ENCODE assay signal across 13 cellular contexts in the genomic region with DNA sequence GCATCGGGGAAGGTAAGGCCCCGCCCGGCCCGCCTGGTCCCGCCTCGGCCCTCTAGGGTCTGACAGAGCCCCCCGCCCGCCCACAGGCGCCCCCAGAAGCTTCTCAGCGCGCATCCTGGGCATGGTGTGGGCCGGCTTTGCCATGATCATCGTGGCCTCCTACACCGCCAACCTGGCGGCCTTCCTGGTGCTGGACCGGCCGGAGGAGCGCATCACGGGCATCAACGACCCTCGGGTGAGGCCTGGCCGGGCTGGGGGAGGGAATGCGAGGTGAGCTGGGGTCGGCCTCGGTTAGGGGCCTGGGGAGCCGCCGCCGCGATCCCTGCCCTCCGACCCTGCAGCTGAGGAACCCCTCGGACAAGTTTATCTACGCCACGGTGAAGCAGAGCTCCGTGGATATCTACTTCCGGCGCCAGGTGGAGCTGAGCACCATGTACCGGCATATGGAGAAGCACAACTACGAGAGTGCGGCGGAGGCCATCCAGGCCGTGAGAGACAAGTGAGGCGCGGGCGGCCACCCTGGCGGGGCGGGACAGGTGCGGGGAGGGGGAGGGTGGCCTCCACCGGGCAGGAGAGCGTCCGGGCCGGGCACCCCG. TPM values are rescaled to one million over a fixed set of nuclear protein-coding genes. Genes with fewer than 3 reads are reported as not detected.
DNase-seq lines count a peak whose midpoint lies in the region; ATAC-seq and TF ChIP-seq lines count a peak whose summit lies in the region.
"Had no signal": no experiment of that assay in that cellular context is flagged by ENCODE, and none has a peak within 500 bp of the region (broad histone marks: within the 10 kb centered on the region; RNA-seq: fewer than 3 reads in every experiment).

No MANE protein-coding gene starts in this region.

- CTCF ChIA-PET in BJ (lab: Yijun Ruan, JAX), result interaction anchor here (1.0 to 1.2 kb wide), 2 partner anchors 64 to 92 kb away, joined by 3 to 4 read pairs; a partner anchor contains a TSS

- POLR2A ChIA-PET in BJ (lab: Charles Lee), result no interaction called here

- 21% methylated on average over 52 of the region's 52 CpGs for WGBS in HUES64
- WGBS in esophagus muscularis mucosa, result no CpG with 5 or more reads among the region's 52 CpGs

- TF ChIP-seq CTCF in BJ (IDR thresholded peaks at IDR 0.05; ENCODE audit: insufficient read depth, low read depth, low read length), result peak; percentile 21; the same call in 1 of the 2 replicates
- peak in 1 of 3 experiments; percentile 16 for TF ChIP-seq CTCF in esophagus muscularis mucosa (IDR thresholded peaks at IDR 0.05)
- TF ChIP-seq CTCF in mucosa of descending colon (IDR thresholded peaks at IDR 0.05), result no peak

- H3K9me3 ChIP-seq in HUES64 (ENCODE audit: insufficient read depth, low read depth, low read length), result no peaks in the 10 kb centered on the region
- H3K9me3 ChIP-seq in esophagus muscularis mucosa, result no peaks in the 10 kb centered on the region
- no peaks in the 10 kb centered on the region for H3K9me3 ChIP-seq in mucosa of descending colon
- no peaks in the 10 kb centered on the region for H3K9me3 ChIP-seq in effector memory CD4-positive, alpha-beta T cell (ENCODE audit: control insufficient read depth, low read length)
- H3K9me3 ChIP-seq: adrenal gland, tibial nerve had no signal

- intact Hi-C loops in esophagus muscularis mucosa (cut with DNase I), result no loop called here
- intact Hi-C loops in mucosa of descending colon (cut with DNase I, micrococcal nuclease), result no loop called here

- H3K27ac ChIP-seq in HUES64 (ENCODE audit: low read depth, low read length) (no peak overlapping the region), esophagus muscularis mucosa (replicated peaks in 1 of 4) (no peak overlapping the region)
- no peak overlapping the region for H3K27ac ChIP-seq in effector memory CD4-positive, alpha-beta T cell (ENCODE audit: insufficient read depth, low read length, poor library complexity, severe bottlenecking)
- H3K27ac ChIP-seq: adrenal gland, tibial nerve, VCaP had no signal

- H3K9ac ChIP-seq in HUES64 (ENCODE audit: low read depth, low read length), result no peak overlapping the region

- DNase-seq in BJ (ENCODE audit: low read depth) (no peak), esophagus muscularis mucosa (ENCODE audit: extremely low spot score) (no peak), mucosa of descending colon (peak in 2 of 3 donors; percentile 67 to 73), cortex of kidney (lab: John Stamatoyannopoulos, UW) (no peak), GDM1 (lab: John Stamatoyannopoulos, UW) (no peak)
- DNase-seq in effector memory CD4-positive, alpha-beta T cell, result no peak
- DNase-seq in stimulated activated CD8-positive, alpha-beta memory T cell treated with anti-CD3 and anti-CD28 coated beads, Interleukin-4, amount 100 ng/mL, for 48 hours, result no peak
- DNase-seq: NCI-H510A had no signal

- H3K4me3 ChIP-seq in BJ (ENCODE audit: low read depth, low read length), result peak overlapping the region; percentile 40
- peak overlapping the region; percentile 52 for H3K4me3 ChIP-seq in HUES64 (ENCODE audit: low read length)
- H3K4me3 ChIP-seq in esophagus muscularis mucosa, result peak overlapping the region; percentile 28 to 38 (median 30)
- no peak overlapping the region for H3K4me3 ChIP-seq in mucosa of descending colon
- H3K4me3 ChIP-seq in effector memory CD4-positive, alpha-beta T cell (ENCODE audit: insufficient read depth, low read depth, low read length, poor library complexity, severe bottlenecking), result no peak overlapping the region

- no peak for TF ChIP-seq POLR2A in esophagus muscularis mucosa (IDR thresholded peaks at IDR 0.05; ENCODE audit: low read depth)

- no peak for TF ChIP-seq EP300 in esophagus muscularis mucosa (IDR thresholded peaks at IDR 0.05)

- ATAC-seq in mucosa of descending colon, result peak; percentile 75

- no peaks in the 10 kb centered on the region for H3K4me1 ChIP-seq in HUES64 (ENCODE audit: insufficient read depth, low read length)
- H3K4me1 ChIP-seq in esophagus muscularis mucosa, result peaks cover 20 to 39% (median 30%) of the 10 kb centered on the region in 4 donors
- peaks cover 20% of the 10 kb centered on the region for H3K4me1 ChIP-seq in mucosa of descending colon (ENCODE audit: low read depth)
- peaks cover 17% of the 10 kb centered on the region for H3K4me1 ChIP-seq in effector memory CD4-positive, alpha-beta T cell (ENCODE audit: control insufficient read depth, insufficient read depth, low read length, poor library complexity, severe bottlenecking)

- H3K27me3 ChIP-seq in BJ (ENCODE audit: control insufficient read depth, insufficient read depth, low read length) (peaks cover 32% of the 10 kb centered on the region), HUES64 (ENCODE audit: insufficient read depth, low read length) (peaks cover 99% of the 10 kb centered on the region), esophagus muscularis mucosa (peaks cover 0 to 100% (median 95%) of the 10 kb centered on the region in 4 donors)
- H3K27me3 ChIP-seq in effector memory CD4-positive, alpha-beta T cell (replicated peaks; ENCODE audit: control insufficient read depth, insufficient read depth, low read length, poor library complexity, severe bottlenecking), result peaks cover 65% of the 10 kb centered on the region

- H3K36me3 ChIP-seq in BJ (ENCODE audit: control insufficient read depth, insufficient read depth, low read length), result no peaks in the 10 kb centered on the region
- H3K36me3 ChIP-seq in HUES64 (ENCODE audit: insufficient read depth, low read length), result no peaks in the 10 kb centered on the region
- H3K36me3 ChIP-seq in esophagus muscularis mucosa, result no peaks in the 10 kb centered on the region
- H3K36me3 ChIP-seq in mucosa of descending colon (ENCODE audit: low read depth), result no peaks in the 10 kb centered on the region
- no peaks in the 10 kb centered on the region for H3K36me3 ChIP-seq in effector memory CD4-positive, alpha-beta T cell (ENCODE audit: control insufficient read depth, insufficient read depth, low read length)
- H3K36me3 ChIP-seq: adrenal gland, tibial nerve had no signal

RNA-seq across cellular contexts. Expression of a gene that starts 7.2 kb away (rescaled TPM):
- not detected in 2 replicates for polyA plus RNA-seq in BJ (2011; rRNA removed)
- polyA minus RNA-seq in BJ (2011; rRNA and poly(A)+ RNA removed), result not detected in 2 replicates
- 0.35 TPM for polyA plus RNA-seq in HUES64 (2013, experiment 1 of 2)
- polyA plus RNA-seq in HUES64 (2013, experiment 2 of 2), result not detected
- total RNA-seq in esophagus muscularis mucosa (not detected), mucosa of descending colon (10 to 100 TPM; 18.7 to 63.0 (median 58.9) TPM)
- total RNA-seq: adrenal gland, skeletal muscle tissue, tibial nerve had no signal
- polyA plus RNA-seq: adrenal gland had no signal

RNA-seq across cellular contexts. Expression of a gene that starts 9.3 kb away (rescaled TPM):
- not detected in 2 replicates for polyA plus RNA-seq in BJ (2011; rRNA removed)
- not detected in 2 replicates for polyA minus RNA-seq in BJ (2011; rRNA and poly(A)+ RNA removed)
- polyA plus RNA-seq in HUES64 (2013, experiment 1 of 2), result not detected
- polyA plus RNA-seq in HUES64 (2013, experiment 2 of 2), result not detected
- not detected for total RNA-seq in esophagus muscularis mucosa
- total RNA-seq in mucosa of descending colon, result 1 to 10 TPM in 1 of 3 donors, not detected in 2; 1.0 TPM
- total RNA-seq: adrenal gland, skeletal muscle tissue, tibial nerve had no signal
- polyA plus RNA-seq: adrenal gland had no signal

RNA-seq across cellular contexts. Expression of a gene that starts 23.6 kb away (rescaled TPM):
- polyA plus RNA-seq in BJ (2011; rRNA removed), result 0.04 and 0.10 TPM in 2 replicates
- polyA minus RNA-seq in BJ (2011; rRNA and poly(A)+ RNA removed), result 0.10 and 0.66 TPM in 2 replicates
- 0.55 TPM for polyA plus RNA-seq in HUES64 (2013, experiment 1 of 2)
- polyA plus RNA-seq in HUES64 (2013, experiment 2 of 2), result 0.51 TPM
- total RNA-seq in esophagus muscularis mucosa, result under 1 TPM in 3 of 4 donors, not detected in 1; 0.11 to 0.50 (median 0.19) TPM
- total RNA-seq in mucosa of descending colon, result 1 to 10 TPM in 1 of 3 donors, under 1 TPM in 1, not detected in 1; 0.36 to 2.6 TPM
- total RNA-seq: skeletal muscle tissue had no signal

RNA-seq across cellular contexts. Expression of a gene that starts 25.8 kb away (rescaled TPM):
- polyA plus RNA-seq in BJ (2011; rRNA removed), result 14.6 and 25.5 TPM in 2 replicates
- polyA minus RNA-seq in BJ (2011; rRNA and poly(A)+ RNA removed), result 16.0 and 18.5 TPM in 2 replicates
- polyA plus RNA-seq in HUES64 (2013, experiment 1 of 2), result 21.6 TPM
- polyA plus RNA-seq in HUES64 (2013, experiment 2 of 2), result 17.9 TPM
- total RNA-seq in esophagus muscularis mucosa (10 to 100 TPM; 18.7 to 28.7 (median 25.1) TPM), mucosa of descending colon (10 to 100 TPM; 60.8 to 65.9 (median 61.7) TPM)

RNA-seq across cellular contexts. Expression of a gene that starts 25.9 kb away (rescaled TPM):
- polyA plus RNA-seq in BJ (2011; rRNA removed), result 53.8 and 81.4 TPM in 2 replicates
- 17.3 and 17.5 TPM in 2 replicates for polyA minus RNA-seq in BJ (2011; rRNA and poly(A)+ RNA removed)
- 60.6 TPM for polyA plus RNA-seq in HUES64 (2013, experiment 1 of 2)
- polyA plus RNA-seq in HUES64 (2013, experiment 2 of 2), result 72.3 TPM
- total RNA-seq in esophagus muscularis mucosa (10 to 100 TPM; 58.2 to 99.5 (median 76.7) TPM), mucosa of descending colon (10 to 100 TPM; 56.7 to 71.1 (median 64.0) TPM)

Comparison
In these comparisons a context has a peak if more than half of its experiments do, and no peak if none do; other contexts are left out.
1. DNase-seq: peak in mucosa of descending colon (2 of 3); none in BJ (single experiment), esophagus muscularis mucosa (single experiment), cortex of kidney (single experiment), GDM1 (single experiment), effector memory CD4-positive, alpha-beta T cell (0 of 3) and stimulated activated CD8-positive, alpha-beta memory T cell treated with anti-CD3 and anti-CD28 coated beads, Interleukin-4, amount 100 ng/mL, for 48 hours (single experiment).
2. H3K4me3 ChIP-seq: peak in BJ (single experiment), HUES64 (single experiment) and esophagus muscularis mucosa (4 of 4); none in mucosa of descending colon (single experiment) and effector memory CD4-positive, alpha-beta T cell (single experiment).
3. RNA of a gene that starts 7.2 kb away (total RNA-seq): 18.7 to 63.0 TPM in mucosa of descending colon; not detected in esophagus muscularis mucosa; every median in the first group is over 10 times any median in the second.